ENCODE assay signal across 8 cellular contexts in genomic region chr1:159960219-159960618, GRCh38. TPM values are rescaled to one million over a fixed set of nuclear protein-coding genes. Genes with fewer than 3 reads are reported as not detected.
"Had no signal": no experiment of that assay in that cellular context is flagged by ENCODE, and none has a peak within 500 bp of the region (broad histone marks: within the 10 kb centered on the region; RNA-seq: fewer than 3 reads in every experiment).

No MANE protein-coding gene starts in this region.

RNA-seq across cellular contexts. Expression of gene SLAMF9, which starts 6.2 kb away (rescaled TPM):
- total RNA-seq: epithelial cell of proximal tubule, frontal cortex, glomerular endothelial cell, left lung, occipital lobe, psoas muscle, thoracic aorta, urinary bladder had no signal
- polyA plus RNA-seq: psoas muscle, urinary bladder had no signal

RNA-seq across cellular contexts. Expression of gene IGSF9, which starts 14.8 kb away (rescaled TPM):
- total RNA-seq: psoas muscle had no signal
